Comparison of ENCODE assay signal across 10 cellular contexts in genomic region chr9:112086627-112087026, GRCh38.
A peak's percentile ranks its signal among the peaks of the same experiment; 100 is the strongest.
DNase-seq lines count a peak whose midpoint lies in the region; ATAC-seq, FAIRE-seq and TF ChIP-seq lines count a peak whose summit lies in the region.
"Had no signal": no experiment of that assay in that cellular context is flagged by ENCODE, and none has a peak within 500 bp of the region (broad histone marks: within the 10 kb centered on the region; RNA-seq: fewer than 3 reads in every experiment).

No MANE protein-coding gene starts in this region.

- H3K27ac Mint-ChIP-seq in nephron progenitor cell: peak overlapping the region; percentile 9

- no peak for DNase-seq in GM06990 (ENCODE audit: extremely low read depth, insufficient read length)
- DNase-seq in NB4 (ENCODE audit: low read depth): peak; percentile 38
- DNase-seq in brain microvascular endothelial cell: no peak
- no peak for DNase-seq in nephron progenitor cell
- DNase-seq in NCI-H226: no peak
- no peak for DNase-seq in GM12891 (ENCODE audit: insufficient read length, low spot score)
- DNase-seq: naive B cell had no signal

- H3K4me3 ChIP-seq in GM06990 (replicated peaks; ENCODE audit: low read depth, low read length) (no peak overlapping the region), NB4 (ENCODE audit: low read depth, low read length) (no peak overlapping the region), brain microvascular endothelial cell (ENCODE audit: low read depth, low read length) (no peak overlapping the region)
- H3K4me3 ChIP-seq: SJCRH30 had no signal

- H3K4me1 Mint-ChIP-seq in nephron progenitor cell: no peaks in the 10 kb centered on the region

- no peak for FAIRE-seq in GM12891 (lab: Jason Lieb, UNC)

- H3K27me3 ChIP-seq in GM06990 (replicated peaks; ENCODE audit: control insufficient read depth, insufficient read depth, low read length) (no peaks in the 10 kb centered on the region), brain microvascular endothelial cell (replicated peaks) (no peaks in the 10 kb centered on the region)
- H3K27me3 ChIP-seq: SJCRH30 had no signal

- H3K36me3 ChIP-seq in GM06990 (ENCODE audit: control insufficient read depth, insufficient read depth, low read length) (peaks cover 1% of the 10 kb centered on the region; the same call in 1 of the 2 replicates), brain microvascular endothelial cell (replicated peaks) (no peaks in the 10 kb centered on the region)

- H3K27ac ChIP-seq in brain microvascular endothelial cell: no peak overlapping the region
- H3K27ac ChIP-seq: SJCRH30 had no signal

- H3K9me3 Mint-ChIP-seq in nephron progenitor cell: peaks cover 21% of the 10 kb centered on the region

- no peak for ATAC-seq in GM18519 (IDR thresholded peaks at IDR 0.05; ENCODE audit: low FRiP score, unreplicated experiment)
- no peak for ATAC-seq in HG03097 (IDR thresholded peaks at IDR 0.05; ENCODE audit: low FRiP score, unreplicated experiment)

- TF ChIP-seq CTCF in GM06990 (IDR thresholded peaks at IDR 0.05; ENCODE audit: insufficient read depth, low read length, poor library complexity, severe bottlenecking): peak; percentile 58
- peak; percentile 36 for TF ChIP-seq CTCF in NB4 (IDR thresholded peaks at IDR 0.05; ENCODE audit: low read depth, low read length)
- TF ChIP-seq CTCF in brain microvascular endothelial cell (IDR thresholded peaks at IDR 0.05; ENCODE audit: low read depth, low read length, missing control alignments): peak; percentile 40
- peak; percentile 55 for TF ChIP-seq CTCF in nephron progenitor cell (IDR thresholded peaks at IDR 0.05)

- in situ Hi-C loops in brain microvascular endothelial cell (cut with HindIII; ENCODE audit: low pct_ligation_motif_present, low sequenced_read_pairs): no loop called here

- no peak overlapping the region for H3K4me3 Mint-ChIP-seq in nephron progenitor cell
- H3K4me3 Mint-ChIP-seq: naive B cell had no signal

- TF ChIP-seq POLR2A in NB4 (IDR thresholded peaks at IDR 0.05; ENCODE audit: extremely low read depth, insufficient read length): no peak
- no peak for TF ChIP-seq POLR2A in GM12891 (IDR thresholded peaks at IDR 0.05; ENCODE audit: low read depth, low read length)

- H3K27me3 Mint-ChIP-seq in nephron progenitor cell (ENCODE audit: low read depth, poor library complexity): no peaks in the 10 kb centered on the region
- H3K27me3 Mint-ChIP-seq: naive B cell had no signal

- peaks cover 48% of the 10 kb centered on the region for H3K36me3 Mint-ChIP-seq in nephron progenitor cell (ENCODE audit: low read depth)

TF ChIP-seq in GM12891, 5 proteins besides CTCF, POLR2A, EP300 and RAD21:
- TF ChIP-seq POLR2AphosphoS5 (IDR thresholded peaks at IDR 0.05; ENCODE audit: low read depth, low read length): no peak
